11 cellular contexts compared by ENCODE assay signal in genomic region chr10:90138844-90139243, GRCh38.
DNase-seq lines count a peak whose midpoint lies in the region; ATAC-seq, FAIRE-seq and TF ChIP-seq lines count a peak whose summit lies in the region.
"Had no signal": no experiment of that assay in that cellular context is flagged by ENCODE, and none has a peak within 500 bp of the region (broad histone marks: within the 10 kb centered on the region; RNA-seq: fewer than 3 reads in every experiment).

No MANE protein-coding gene starts in this region.

- no TSS peak for BruUV-seq in endothelial cell of umbilical vein (replicated peaks; lab: Mats Ljungman, UMichigan)

- POLR2A ChIA-PET in endothelial cell of umbilical vein (lab: Charles Lee): no interaction called here

- peak; percentile 33 for TF ChIP-seq CTCF in cardiac muscle cell (IDR thresholded peaks at IDR 0.05; ENCODE audit: low read depth, low read length)
- peak; percentile 28 to 31 for TF ChIP-seq CTCF in endothelial cell of umbilical vein (IDR thresholded peaks at IDR 0.05; ENCODE audit: extremely low read depth in 1 of 2, insufficient read depth in 1 of 2, low read depth in 1 of 2, low read length in 2 of 2)
- peak in 7 of 11 experiments; percentile 9 to 36 (median 22) for TF ChIP-seq CTCF in spleen (IDR thresholded peaks at IDR 0.05 in 8 of 11, conservative IDR thresholded peaks at IDR 0.05 in 3 of 11)

- no peaks in the 10 kb centered on the region for H3K79me2 ChIP-seq in endothelial cell of umbilical vein (ENCODE audit: control insufficient read depth, insufficient read depth, low read length)

- no peak for TF ChIP-seq POLR2A in endothelial cell of umbilical vein (IDR thresholded peaks at IDR 0.05; ENCODE audit: low read depth, low read length)
- TF ChIP-seq POLR2A in spleen (IDR thresholded peaks at IDR 0.05): no peak

- DNase-seq in cardiac muscle cell (ENCODE audit: low read depth in 1 of 2, low spot score in 1 of 2) (peak; percentile 6 to 17), right cardiac atrium (no peak), NT2/D1 (ENCODE audit: low read depth, low spot score) (peak; percentile 32), endothelial cell of umbilical vein (ENCODE audit: low read depth, low spot score) (peak; percentile 6), spleen (no peak), GDM1 (lab: John Stamatoyannopoulos, UW) (no peak)
- no peak for DNase-seq in stimulated activated CD4-positive, alpha-beta T cell treated with anti-CD3 and anti-CD28 coated beads, Interleukin-2, amount 100 ng/mL, for 24 hours
- DNase-seq: CD4-positive, alpha-beta T cell; NCI-H1930 had no signal

- no peak overlapping the region for H3K4me2 ChIP-seq in endothelial cell of umbilical vein (ENCODE audit: insufficient read depth, low read length)

- H3K27ac ChIP-seq in cardiac muscle cell (no peak overlapping the region), right cardiac atrium (ENCODE audit: low read length) (no peak overlapping the region), endothelial cell of umbilical vein (ENCODE audit: insufficient read depth, low read depth, low read length) (no peak overlapping the region), spleen (no peak overlapping the region)

- CTCF ChIA-PET in endothelial cell of umbilical vein (lab: Charles Lee): no interaction called here

- no peaks in the 10 kb centered on the region for H3K9me1 ChIP-seq in endothelial cell of umbilical vein (replicated peaks; ENCODE audit: control insufficient read depth, extremely low read depth, insufficient read depth, low read length)

- H3K4me3 ChIP-seq in cardiac muscle cell (no peak overlapping the region), right cardiac atrium (ENCODE audit: low read length) (no peak overlapping the region), NT2/D1 (ENCODE audit: insufficient read length, low read depth) (no peak overlapping the region), endothelial cell of umbilical vein (replicated peaks in 1 of 3; ENCODE audit: insufficient read depth in 1 of 3, low read depth in 1 of 3, low read length in 3 of 3) (no peak overlapping the region), spleen (no peak overlapping the region)

- no peak overlapping the region for H3K9ac ChIP-seq in NT2/D1 (ENCODE audit: insufficient read length, low read depth)
- no peak overlapping the region for H3K9ac ChIP-seq in endothelial cell of umbilical vein (replicated peaks; ENCODE audit: extremely low read depth, insufficient read depth, low read length)

- WGBS in right cardiac atrium: 76% methylated on average over 4 of the region's 4 CpGs
- 76 to 84% (median 78%) methylated on average over 4 of the region's 4 CpGs for WGBS in spleen, 5 donors

- H3K36me3 ChIP-seq in cardiac muscle cell: no peaks in the 10 kb centered on the region
- no peaks in the 10 kb centered on the region for H3K36me3 ChIP-seq in NT2/D1 (ENCODE audit: insufficient read depth, insufficient read length, low read length)
- H3K36me3 ChIP-seq in endothelial cell of umbilical vein (ENCODE audit: control insufficient read depth in 2 of 2, extremely low read depth in 1 of 2, insufficient read depth in 2 of 2, low read length in 2 of 2): no peaks in the 10 kb centered on the region
- no peaks in the 10 kb centered on the region for H3K36me3 ChIP-seq in spleen

- no peaks in the 10 kb centered on the region for H3K27me3 ChIP-seq in cardiac muscle cell
- H3K27me3 ChIP-seq in right cardiac atrium (ENCODE audit: control insufficient read depth, insufficient read depth): no peaks in the 10 kb centered on the region
- no peaks in the 10 kb centered on the region for H3K27me3 ChIP-seq in NT2/D1 (ENCODE audit: insufficient read depth, insufficient read length)
- H3K27me3 ChIP-seq in endothelial cell of umbilical vein (ENCODE audit: control insufficient read depth in 2 of 2, insufficient read depth in 2 of 2, low read length in 2 of 2): peaks cover 0 to 4% of the 10 kb centered on the region in 2 experiments
- no peaks in the 10 kb centered on the region for H3K27me3 ChIP-seq in spleen (replicated peaks in 1 of 7)

- no peak for FAIRE-seq in endothelial cell of umbilical vein (lab: Jason Lieb, UNC)

- H4K20me1 ChIP-seq in endothelial cell of umbilical vein (replicated peaks; ENCODE audit: control insufficient read depth, extremely low read depth, insufficient read depth, low read length): no peaks in the 10 kb centered on the region

- ATAC-seq in right cardiac atrium (no peak), GM18520 (IDR thresholded peaks at IDR 0.05; ENCODE audit: unreplicated experiment) (no peak)
- ATAC-seq: activated naive CD4-positive, alpha-beta T cell treated with anti-CD3 and anti-CD28 coated beads, Interleukin-2, amount 50 U/mL, for 72 hours had no signal

- dilution Hi-C loops in endothelial cell of umbilical vein (cut with MboI; ENCODE audit: extremely low pct_ligation_motif_present, low sequenced_read_pairs): no loop called here

- H3K9me3 ChIP-seq in cardiac muscle cell (ENCODE audit: low read depth) (no peaks in the 10 kb centered on the region), right cardiac atrium (ENCODE audit: control insufficient read depth, low read length) (peaks cover 6% of the 10 kb centered on the region), NT2/D1 (ENCODE audit: insufficient read depth, low read length) (peaks cover 46% of the 10 kb centered on the region), endothelial cell of umbilical vein (replicated peaks; ENCODE audit: control insufficient read depth, insufficient read depth, low read length) (peaks cover 4% of the 10 kb centered on the region), spleen (peaks cover 10 to 83% (median 69%) of the 10 kb centered on the region in 8 donors)

- H2AFZ ChIP-seq in endothelial cell of umbilical vein (ENCODE audit: low read depth, low read length): no peak overlapping the region

- intact Hi-C loops in right cardiac atrium (cut with DNase I) (no loop called here), endothelial cell of umbilical vein (cut with micrococcal nuclease) (loop anchor here (1.0 to 2.0 kb wide), 2 partner anchors 184 to 346 kb away; no protein-coding TSS in a partner anchor), spleen (cut with DNase I; ENCODE audit: low total_unique reads) (no loop called here)

- H3K4me1 ChIP-seq in cardiac muscle cell (ENCODE audit: low read depth): no peaks in the 10 kb centered on the region
- H3K4me1 ChIP-seq in right cardiac atrium (ENCODE audit: control insufficient read depth, insufficient read depth, low read length): no peaks in the 10 kb centered on the region
- no peaks in the 10 kb centered on the region for H3K4me1 ChIP-seq in NT2/D1 (ENCODE audit: insufficient read depth, insufficient read length)
- H3K4me1 ChIP-seq in endothelial cell of umbilical vein (ENCODE audit: control insufficient read depth, extremely low read depth, insufficient read depth, low read length): no peaks in the 10 kb centered on the region
- H3K4me1 ChIP-seq in spleen: no peaks in the 10 kb centered on the region

TF ChIP-seq in endothelial cell of umbilical vein, 7 proteins besides CTCF, POLR2A, EP300 and RAD21:
- TF ChIP-seq POLR2AphosphoS5 (IDR thresholded peaks at IDR 0.05; ENCODE audit: insufficient read depth, low read depth, low read length) (no peak), EZH2 (IDR thresholded peaks at IDR 0.05; ENCODE audit: borderline replicate concordance, low read depth, low read length, severe bottlenecking) (no peak), JUN (IDR thresholded peaks at IDR 0.05; ENCODE audit: borderline replicate concordance, insufficient read depth, insufficient read length, low read depth) (no peak), MYC (IDR thresholded peaks at IDR 0.05; ENCODE audit: low read depth, low read length) (no peak), GATA2 (IDR thresholded peaks at IDR 0.05; ENCODE audit: insufficient read depth, insufficient read length, low read depth, low read length) (no peak), FOS (IDR thresholded peaks at IDR 0.05; ENCODE audit: borderline replicate concordance, insufficient read depth, low read length) (no peak)
- TF ChIP-seq, protein P1, sequence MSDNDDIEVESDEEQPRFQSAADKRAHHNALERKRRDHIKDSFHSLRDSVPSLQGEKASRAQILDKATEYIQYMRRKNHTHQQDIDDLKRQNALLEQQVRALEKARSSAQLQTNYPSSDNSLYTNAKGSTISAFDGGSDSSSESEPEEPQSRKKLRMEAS (IDR thresholded peaks at IDR 0.05; ENCODE audit: insufficient read depth, insufficient read length): no peak

Comparison
In these comparisons a context has a peak if more than half of its experiments do, and no peak if none do; other contexts are left out.
1. DNase-seq: peak in cardiac muscle cell (2 of 2), NT2/D1 (single experiment) and endothelial cell of umbilical vein (single experiment); none in right cardiac atrium (0 of 3), spleen (single experiment), stimulated activated CD4-positive, alpha-beta T cell treated with anti-CD3 and anti-CD28 coated beads, Interleukin-2, amount 100 ng/mL, for 24 hours (0 of 2) and GDM1 (single experiment).
2. Peak in every context shown above with its lines, with median percentiles within 50 percentile points of each other: CTCF ChIP-seq.